Comparison of ENCODE assay signal across 15 cellular contexts in the genomic region with DNA sequence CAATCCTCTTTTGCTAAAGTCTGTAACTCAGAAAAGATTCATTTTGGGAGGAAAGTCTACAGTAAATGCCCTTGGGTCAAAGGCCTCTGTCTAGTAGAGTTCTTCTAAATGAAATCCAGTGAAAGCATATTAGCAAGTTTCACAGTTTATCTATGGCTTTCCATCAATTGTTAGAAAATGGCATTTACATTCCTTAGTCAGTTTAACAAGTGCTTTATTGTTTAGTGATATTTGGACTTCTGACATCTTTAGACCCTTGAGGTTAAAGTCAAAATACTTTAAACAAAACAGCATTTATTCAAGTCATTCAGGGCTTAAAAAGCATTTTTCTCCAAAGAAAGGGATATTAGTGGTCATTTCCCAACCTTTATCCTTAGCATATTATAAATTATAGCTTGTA.
DNase-seq lines count a peak whose midpoint lies in the region; ATAC-seq, FAIRE-seq and TF ChIP-seq lines count a peak whose summit lies in the region.
"Had no signal": no experiment of that assay in that cellular context is flagged by ENCODE, and none has a peak within 500 bp of the region (broad histone marks: within the 10 kb centered on the region; RNA-seq: fewer than 3 reads in every experiment).

No MANE protein-coding gene starts in this region.

- H3K27me3 Mint-ChIP-seq in T-helper 17 cell: no peaks in the 10 kb centered on the region
- H3K27me3 Mint-ChIP-seq: CD4-positive, CD25-positive, alpha-beta regulatory T cell had no signal

- DNase-seq in COLO829 (ENCODE audit: low spot score) (peak; percentile 24), RCC 7860 (ENCODE audit: low spot score) (no peak), iPS-NIHi11 (ENCODE audit: low spot score) (no peak), GM10248 (ENCODE audit: extremely low spot score) (no peak), T-helper 17 cell (no peak)
- DNase-seq: CD4-positive, CD25-positive, alpha-beta regulatory T cell; DMS79 treated with DMSO at 0.1 percent for 48 hours; EL; H7 had no signal

- no peak for TF ChIP-seq CTCF in GM10248 (IDR thresholded peaks at IDR 0.05; ENCODE audit: control extremely low read depth, extremely low read depth, low read depth, missing control alignments)

- H3K4me3 ChIP-seq in mesodermal cell (ENCODE audit: extremely low read depth, insufficient read depth, low read length, poor library complexity, severe bottlenecking): no peak overlapping the region
- H3K4me3 ChIP-seq: BLaER1 treated with 17β-estradiol and CSF1 and Interleukin-3, amounts not matched to agents 10 nM and 100 nM; GM23338 had no signal

- no peaks in the 10 kb centered on the region for H3K36me3 Mint-ChIP-seq in T-helper 17 cell (ENCODE audit: low read depth)
- H3K36me3 Mint-ChIP-seq: CD4-positive, CD25-positive, alpha-beta regulatory T cell had no signal

- H3K9me3 ChIP-seq in mesodermal cell (ENCODE audit: control insufficient read depth, low read length) (no peaks in the 10 kb centered on the region), T-helper 17 cell (ENCODE audit: control insufficient read depth, low read length, poor library complexity, severe bottlenecking) (no peaks in the 10 kb centered on the region)
- H3K9me3 ChIP-seq: BLaER1 treated with 17β-estradiol and CSF1 and Interleukin-3, amounts not matched to agents 10 nM and 100 nM had no signal

- peak; percentile 33 for FAIRE-seq in RCC 7860 (lab: Jason Lieb, UNC)
- FAIRE-seq: G401.6, GM12892 had no signal

- H3K27ac ChIP-seq in mesodermal cell (ENCODE audit: low read depth, low read length, severe bottlenecking): peak overlapping the region; percentile 48
- H3K27ac ChIP-seq: BLaER1 treated with 17β-estradiol and CSF1 and Interleukin-3, amounts not matched to agents 10 nM and 100 nM had no signal

- POLR2A ChIA-PET in GM10248 (lab: Yijun Ruan, JAX): no interaction called here

- H3K4me1 ChIP-seq in mesodermal cell (ENCODE audit: control insufficient read depth, insufficient read depth, low read length, poor library complexity, severe bottlenecking): no peaks in the 10 kb centered on the region

- ATAC-seq in T-helper 17 cell: no peak
- ATAC-seq: GM23338 had no signal

- no peaks in the 10 kb centered on the region for H3K36me3 ChIP-seq in mesodermal cell (ENCODE audit: control insufficient read depth, insufficient read depth, low read length)
- H3K36me3 ChIP-seq: BLaER1 treated with 17β-estradiol and CSF1 and Interleukin-3, amounts not matched to agents 10 nM and 100 nM had no signal

- H3K27ac Mint-ChIP-seq in T-helper 17 cell: no peak overlapping the region
- H3K27ac Mint-ChIP-seq: GM23338, IgD-negative memory B cell had no signal

- H3K4me3 Mint-ChIP-seq in T-helper 17 cell: no peak overlapping the region
- H3K4me3 Mint-ChIP-seq: CD4-positive, CD25-positive, alpha-beta regulatory T cell; GM23338; IgD-negative memory B cell had no signal

- CTCF ChIA-PET in GM10248 (lab: Yijun Ruan, JAX): interaction anchor here (1.2 kb wide), 1 partner anchor 42 kb away, joined by 3 read pairs; no protein-coding TSS in a partner anchor

- peaks cover 5% of the 10 kb centered on the region for H3K4me1 Mint-ChIP-seq in T-helper 17 cell
- H3K4me1 Mint-ChIP-seq: GM23338 had no signal
